8 cellular contexts compared by ENCODE assay signal in the genomic region with DNA sequence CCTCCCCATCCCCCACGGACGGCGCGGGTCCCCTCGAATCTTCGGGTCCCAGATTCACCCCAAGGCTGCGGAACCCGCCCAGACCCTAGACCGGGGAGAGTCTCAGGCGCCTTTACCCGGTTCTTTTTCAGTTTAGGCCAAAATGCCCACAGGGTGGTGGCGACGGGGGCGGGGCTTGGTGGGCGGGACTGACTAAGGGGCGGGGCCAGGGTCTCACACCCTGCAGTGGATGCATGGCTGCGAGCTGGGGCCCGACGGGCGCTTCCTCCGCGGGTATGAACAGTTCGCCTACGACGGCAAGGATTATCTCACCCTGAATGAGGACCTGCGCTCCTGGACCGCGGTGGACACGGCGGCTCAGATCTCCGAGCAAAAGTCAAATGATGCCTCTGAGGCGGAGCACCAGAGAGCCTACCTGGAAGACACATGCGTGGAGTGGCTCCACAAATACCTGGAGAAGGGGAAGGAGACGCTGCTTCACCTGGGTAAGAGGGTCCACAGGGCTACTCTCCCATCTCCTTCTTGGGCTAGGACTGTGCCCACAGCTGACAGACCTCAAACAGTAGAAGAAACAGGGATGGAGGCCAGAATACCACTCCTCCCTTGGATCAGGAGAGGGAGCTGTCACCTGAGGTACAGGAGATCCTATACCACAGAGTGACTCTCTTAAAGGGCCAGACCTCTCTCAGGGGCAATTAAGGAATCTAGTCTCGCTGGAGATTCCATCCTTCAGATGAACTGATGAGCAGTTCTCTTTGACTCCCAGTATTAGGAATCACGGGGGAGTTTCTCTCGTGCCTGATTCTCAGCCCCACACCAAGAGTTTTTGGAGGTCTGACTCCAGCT. TPM values are rescaled to one million over a fixed set of nuclear protein-coding genes. Genes with fewer than 3 reads are reported as not detected.
DNase-seq lines count a peak whose midpoint lies in the region; ATAC-seq and TF ChIP-seq lines count a peak whose summit lies in the region.

No MANE protein-coding gene starts in this region.

- no peaks in the 10 kb centered on the region for H3K9me3 Mint-ChIP-seq in activated T-helper 1 cell treated with anti-CD3 and anti-CD28 coated beads, Interleukin-12 subunit alpha, Interleukin-12 subunit beta, Interleukin-2, Interleukin-4 antibody, amounts not matched to agents 30 ng/mL and 10 ng/mL and 1 ng/mL, durations not matched to agents 14 hours and 24 hours and 36 hours
- H3K9me3 Mint-ChIP-seq in nephron progenitor cell, result no peaks in the 10 kb centered on the region

- intact Hi-C loops in activated T-helper 1 cell treated with anti-CD3 and anti-CD28 coated beads, Interleukin-12 subunit alpha, Interleukin-12 subunit beta, Interleukin-2, Interleukin-4 antibody, amounts not matched to agents 30 ng/mL and 10 ng/mL and 1 ng/mL, durations not matched to agents 14 hours and 24 hours and 36 hours (cut with micrococcal nuclease), result loop anchor here (1.0 kb wide), 2 partner anchors 10 to 19 kb away; no protein-coding TSS in a partner anchor
- intact Hi-C loops in stomach (cut with DNase I; ENCODE audit: low total_unique reads), result no loop called here

- peaks cover 71% of the 10 kb centered on the region for H3K4me1 Mint-ChIP-seq in activated T-helper 1 cell treated with anti-CD3 and anti-CD28 coated beads, Interleukin-12 subunit alpha, Interleukin-12 subunit beta, Interleukin-2, Interleukin-4 antibody, amounts not matched to agents 30 ng/mL and 10 ng/mL and 1 ng/mL, durations not matched to agents 14 hours and 24 hours and 36 hours (ENCODE audit: low read depth)
- H3K4me1 Mint-ChIP-seq in nephron progenitor cell, result peaks cover 12% of the 10 kb centered on the region

- H3K4me2 ChIP-seq in DOHH2 (ENCODE audit: low read length) (peak overlapping the region; percentile 77), fibroblast of lung (ENCODE audit: extremely low read depth, insufficient read depth, low read length) (peak overlapping the region; percentile 90)

- peaks cover 38% of the 10 kb centered on the region for H3K36me3 ChIP-seq in DOHH2 (ENCODE audit: control insufficient read depth, low read length)
- H3K36me3 ChIP-seq in fibroblast of lung (ENCODE audit: control insufficient read depth, insufficient read depth, low read length), result peaks cover 22% of the 10 kb centered on the region
- H3K36me3 ChIP-seq in stomach, result peaks cover 30 to 44% (median 43%) of the 10 kb centered on the region in 4 donors

- peaks cover 14% of the 10 kb centered on the region for H3K4me1 ChIP-seq in DOHH2 (ENCODE audit: control insufficient read depth, low read length)
- peaks cover 9% of the 10 kb centered on the region for H3K4me1 ChIP-seq in fibroblast of lung (ENCODE audit: control insufficient read depth, extremely low read depth, insufficient read depth, low read length)
- H3K4me1 ChIP-seq in stomach, result peaks cover 20 to 55% (median 35%) of the 10 kb centered on the region in 4 donors

- peak overlapping the region; percentile 87 for H3K27ac Mint-ChIP-seq in activated T-helper 1 cell treated with anti-CD3 and anti-CD28 coated beads, Interleukin-12 subunit alpha, Interleukin-12 subunit beta, Interleukin-2, Interleukin-4 antibody, amounts not matched to agents 30 ng/mL and 10 ng/mL and 1 ng/mL, durations not matched to agents 14 hours and 24 hours and 36 hours
- no peak overlapping the region for H3K27ac Mint-ChIP-seq in nephron progenitor cell

- no peaks in the 10 kb centered on the region for H3K9me3 ChIP-seq in DOHH2 (ENCODE audit: control insufficient read depth, insufficient read depth, low read length)
- H3K9me3 ChIP-seq in fibroblast of lung (ENCODE audit: control insufficient read depth, insufficient read depth, low read depth, low read length), result no peaks in the 10 kb centered on the region
- no peaks in the 10 kb centered on the region for H3K9me3 ChIP-seq in stomach

- WGBS in stomach, 5 donors, result 13 to 25% (median 18%) methylated on average over 14 to 37 of the region's 37 CpGs

- no peak for TF ChIP-seq EP300 in stomach (IDR thresholded peaks at IDR 0.05)

- H3K4me3 ChIP-seq in DOHH2 (ENCODE audit: low read length), result peak overlapping the region; percentile 87
- H3K4me3 ChIP-seq in fibroblast of lung (replicated peaks in 1 of 4; ENCODE audit: control extremely low read depth in 1 of 4, insufficient read depth in 1 of 4, low read depth in 3 of 4, low read length in 4 of 4), result peak overlapping the region; percentile 80 to 99 (median 96)
- peak overlapping the region; percentile 64 to 93 (median 80) for H3K4me3 ChIP-seq in stomach

- H3K4me3 Mint-ChIP-seq in activated T-helper 1 cell treated with anti-CD3 and anti-CD28 coated beads, Interleukin-12 subunit alpha, Interleukin-12 subunit beta, Interleukin-2, Interleukin-4 antibody, amounts not matched to agents 30 ng/mL and 10 ng/mL and 1 ng/mL, durations not matched to agents 14 hours and 24 hours and 36 hours, result peak overlapping the region; percentile 97
- H3K4me3 Mint-ChIP-seq in nephron progenitor cell, result peak overlapping the region; percentile 93

- H2AFZ ChIP-seq in fibroblast of lung (ENCODE audit: low read length), result peak overlapping the region; percentile 58

- no peak for TF ChIP-seq POLR2A in stomach (IDR thresholded peaks at IDR 0.05)

- TF ChIP-seq CTCF in DOHH2 (IDR thresholded peaks at IDR 0.05; ENCODE audit: low read depth, low read length, poor library complexity, severe bottlenecking) (no peak), fibroblast of lung (conservative IDR thresholded peaks at IDR 0.05 in 1 of 2, IDR thresholded peaks at IDR 0.05 in 1 of 2; ENCODE audit: low read depth in 1 of 2, low read length in 2 of 2) (no peak), nephron progenitor cell (IDR thresholded peaks at IDR 0.05) (no peak), stomach (IDR thresholded peaks at IDR 0.05) (no peak)

- H3K9me2 ChIP-seq in DOHH2 (replicated peaks; ENCODE audit: control insufficient read depth, low read length), result no peaks in the 10 kb centered on the region

- H3K27ac ChIP-seq in DOHH2 (ENCODE audit: low read depth, low read length), result peak overlapping the region; percentile 68
- peak overlapping the region; percentile 95 for H3K27ac ChIP-seq in fibroblast of lung (ENCODE audit: insufficient read depth, low read length)
- peak overlapping the region; percentile 95 to 100 (median 99) for H3K27ac ChIP-seq in stomach

- H3K27me3 ChIP-seq in DOHH2 (ENCODE audit: control insufficient read depth, low read length) (peaks cover 9% of the 10 kb centered on the region; the same call in 1 of the 2 replicates), fibroblast of lung (ENCODE audit: control insufficient read depth, insufficient read depth, low read length) (peaks cover 2% of the 10 kb centered on the region), stomach (no peaks in the 10 kb centered on the region)

- peaks cover 18% of the 10 kb centered on the region for H3K79me2 ChIP-seq in DOHH2 (ENCODE audit: control insufficient read depth, low read length)
- H3K79me2 ChIP-seq in fibroblast of lung (ENCODE audit: control insufficient read depth, insufficient read depth, low read length), result peaks cover 17% of the 10 kb centered on the region

- H3K36me3 Mint-ChIP-seq in activated T-helper 1 cell treated with anti-CD3 and anti-CD28 coated beads, Interleukin-12 subunit alpha, Interleukin-12 subunit beta, Interleukin-2, Interleukin-4 antibody, amounts not matched to agents 30 ng/mL and 10 ng/mL and 1 ng/mL, durations not matched to agents 14 hours and 24 hours and 36 hours (ENCODE audit: low read depth), result peaks cover 50% of the 10 kb centered on the region
- peaks cover 21% of the 10 kb centered on the region for H3K36me3 Mint-ChIP-seq in nephron progenitor cell (ENCODE audit: low read depth)

- H3F3A ChIP-seq in DOHH2 (ENCODE audit: control insufficient read depth, insufficient read depth), result peaks cover 6% of the 10 kb centered on the region

- DNase-seq in OCI-M1 (lab: John Stamatoyannopoulos, UW) (peak; percentile 75), fibroblast of lung (ENCODE audit: low read depth in 2 of 2) (peak; percentile 55 to 58), nephron progenitor cell (peak; percentile 79), stomach (peak; percentile 77), cerebellum (ENCODE audit: low spot score) (no peak)
- peak; percentile 65 for DNase-seq in activated T-helper 1 cell treated with anti-CD3 and anti-CD28 coated beads, Interleukin-12 subunit alpha, Interleukin-12 subunit beta, Interleukin-2, Interleukin-4 antibody, amounts not matched to agents 30 ng/mL and 10 ng/mL and 1 ng/mL, durations not matched to agents 14 hours and 24 hours and 36 hours (ENCODE audit: low spot score)

- peaks cover 16% of the 10 kb centered on the region; the same call in 1 of the 2 replicates for H4K20me1 ChIP-seq in DOHH2 (ENCODE audit: control insufficient read depth, insufficient read depth, low read depth, low read length)
- H4K20me1 ChIP-seq in fibroblast of lung (ENCODE audit: control insufficient read depth, extremely low read depth, insufficient read depth, low read length), result no peaks in the 10 kb centered on the region

- peaks cover 3% of the 10 kb centered on the region for H3K27me3 Mint-ChIP-seq in activated T-helper 1 cell treated with anti-CD3 and anti-CD28 coated beads, Interleukin-12 subunit alpha, Interleukin-12 subunit beta, Interleukin-2, Interleukin-4 antibody, amounts not matched to agents 30 ng/mL and 10 ng/mL and 1 ng/mL, durations not matched to agents 14 hours and 24 hours and 36 hours (ENCODE audit: insufficient read depth)
- H3K27me3 Mint-ChIP-seq in nephron progenitor cell (ENCODE audit: low read depth, poor library complexity), result peaks cover 1% of the 10 kb centered on the region

- H3K9ac ChIP-seq in fibroblast of lung (ENCODE audit: insufficient read depth, low read length), result peak overlapping the region; percentile 94

- ATAC-seq in HG02763 (IDR thresholded peaks at IDR 0.05; ENCODE audit: unreplicated experiment), result peak; percentile 36

RNA-seq across cellular contexts. Expression of a gene that starts 0.9 kb away (rescaled TPM):
- 476 and 483 TPM in 2 replicates for total RNA-seq in activated T-helper 1 cell treated with anti-CD3 and anti-CD28 coated beads, Interleukin-12 subunit alpha, Interleukin-12 subunit beta, Interleukin-2, Interleukin-4 antibody, amounts not matched to agents 30 ng/mL and 10 ng/mL and 1 ng/mL, durations not matched to agents 14 hours and 24 hours and 36 hours
- 213 and 254 TPM in 2 replicates for total RNA-seq in fibroblast of lung
- 115 and 183 TPM in 2 replicates for polyA plus RNA-seq in fibroblast of lung
- 135 and 197 TPM in 2 replicates for polyA plus RNA-seq in fibroblast of lung (2012)
- polyA minus RNA-seq in fibroblast of lung (ENCODE audit: low replicate concordance), result 120 and 170 TPM in 2 replicates
- total RNA-seq in stomach, result 100 to 1,000 TPM; 182 to 566 (median 272) TPM
- 100 to 1,000 TPM; 120 to 300 (median 121) TPM for polyA plus RNA-seq in stomach
- 24.1 TPM for total RNA-seq in cerebellum
